19 cellular contexts compared by ENCODE assay signal in the genomic region with DNA sequence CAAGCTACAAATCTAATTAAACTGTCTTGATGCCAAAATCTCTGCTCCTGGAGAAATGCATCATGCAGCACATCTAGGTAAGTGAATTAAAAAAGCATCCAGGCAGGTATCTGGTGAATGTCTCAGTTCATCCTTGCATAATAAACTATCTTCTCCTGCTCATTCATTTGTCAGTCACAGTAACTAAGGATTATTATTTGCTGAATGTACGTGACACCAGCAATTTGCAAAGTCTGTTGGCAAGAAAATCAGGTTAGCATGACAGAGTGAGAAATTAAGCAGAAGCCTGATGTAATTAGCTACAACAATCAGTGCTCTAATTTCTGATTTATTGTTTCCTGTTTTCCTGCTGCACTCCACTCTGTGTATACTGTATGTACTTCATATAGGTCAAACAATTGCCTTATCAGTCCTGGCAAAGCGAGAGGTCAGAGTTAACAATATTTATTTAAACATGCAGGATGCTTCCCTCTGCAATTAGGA.
"Had no signal": no experiment of that assay in that cellular context is flagged by ENCODE, and none has a peak within 500 bp of the region (broad histone marks: within the 10 kb centered on the region; RNA-seq: fewer than 3 reads in every experiment).

No MANE protein-coding gene starts in this region.

- H3K4me3 ChIP-seq: tibial artery, vagina had no signal

- H3K27me3 ChIP-seq: foreskin keratinocyte, tibial artery, vagina had no signal

- DNase-seq: activated CD4-positive, alpha-beta T cell treated with anti-CD3 and anti-CD28 coated beads, Interleukin-2, amount 10 ng/mL, durations not matched to agents 7 days and 5 days; activated CD4-positive, CD25-positive, alpha-beta regulatory T cell; activated CD8-positive, alpha-beta memory T cell treated with anti-CD3 and anti-CD28 coated beads for 24 hours; activated naive CD4-positive, alpha-beta T cell; activated naive CD8-positive, alpha-beta T cell treated with anti-CD3 and anti-CD28 coated beads, Interleukin-2, amount 10 ng/mL, durations not matched to agents 7 days and 5 days; aorta; cortex of kidney; effector CD4-positive, alpha-beta T cell; foreskin keratinocyte; glutamatergic neuron; kidney glomerular epithelial cell; nucleus accumbens; posterior cingulate gyrus; retina; stimulated activated CD4-positive, alpha-beta T cell treated with anti-CD3 and anti-CD28 coated beads, Interleukin-15, amount 100 ng/mL, for 24 hours; stimulated activated CD4-positive, alpha-beta T cell treated with anti-CD3 and anti-CD28 coated beads, Interleukin-4, amount 100 ng/mL, for 24 hours; stimulated activated naive CD4-positive, alpha-beta T cell; tibial artery had no signal

- H3K36me3 ChIP-seq: tibial artery, vagina had no signal

- H3K4me1 ChIP-seq: foreskin keratinocyte, vagina had no signal

- H3K27ac ChIP-seq: foreskin keratinocyte, tibial artery, vagina had no signal

- H3K9me3 ChIP-seq: tibial artery, vagina had no signal
